ENCODE assay signal across 22 cellular contexts in the genomic region with DNA sequence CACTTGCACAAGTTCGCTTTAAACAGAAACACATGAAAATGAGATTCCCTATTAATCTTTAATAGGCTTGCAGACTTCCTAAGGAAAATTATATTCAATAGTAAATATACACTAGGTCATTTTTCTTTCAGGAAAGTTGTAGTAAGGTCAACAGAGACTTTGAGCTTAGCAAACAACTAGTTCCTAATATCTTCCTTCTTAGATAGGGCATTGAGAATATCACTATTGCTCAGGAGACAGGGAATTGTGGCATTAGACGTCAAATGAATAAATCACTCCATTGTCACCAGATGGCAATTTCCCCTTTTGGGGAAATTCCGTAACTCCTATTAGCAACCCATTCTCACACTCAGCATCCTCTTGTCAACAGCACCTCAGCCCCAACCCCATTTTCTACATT.
DNase-seq lines count a peak whose midpoint lies in the region; ATAC-seq, FAIRE-seq and TF ChIP-seq lines count a peak whose summit lies in the region.
"Had no signal": no experiment of that assay in that cellular context is flagged by ENCODE, and none has a peak within 500 bp of the region (broad histone marks: within the 10 kb centered on the region; RNA-seq: fewer than 3 reads in every experiment).

No MANE protein-coding gene starts in this region.

- H3K36me3 ChIP-seq in liver (ENCODE audit: control insufficient read depth in 4 of 4, insufficient read depth in 3 of 4, low read depth in 1 of 4, low read length in 3 of 4) (peaks cover 0 to 4% (median 0%) of the 10 kb centered on the region in 4 donors), HepG2 (replicated peaks in 1 of 2; ENCODE audit: control insufficient read depth in 1 of 2, insufficient read depth in 2 of 2, low read length in 2 of 2) (no peaks in the 10 kb centered on the region), small intestine (ENCODE audit: control insufficient read depth in 2 of 2, insufficient read depth in 2 of 2, low read length in 2 of 2) (no peaks in the 10 kb centered on the region), PC-9 (ENCODE audit: low read depth) (no peaks in the 10 kb centered on the region)

- H3K27me3 ChIP-seq in liver (ENCODE audit: control insufficient read depth in 4 of 4, insufficient read depth in 4 of 4, low read length in 3 of 4) (no peaks in the 10 kb centered on the region), HepG2 (ENCODE audit: control insufficient read depth in 1 of 2, insufficient read depth in 2 of 2, low read length in 2 of 2) (no peaks in the 10 kb centered on the region; a peak in 1 of 5 replicates), small intestine (ENCODE audit: control insufficient read depth in 2 of 2, insufficient read depth in 2 of 2, low read length in 2 of 2) (no peaks in the 10 kb centered on the region), PC-9 (ENCODE audit: insufficient read depth, low read depth) (peaks cover 17% of the 10 kb centered on the region)

- no peak overlapping the region for H3K9ac ChIP-seq in liver (ENCODE audit: low read depth in 1 of 2, low read length in 2 of 2)
- no peak overlapping the region for H3K9ac ChIP-seq in HepG2 (ENCODE audit: insufficient read depth, low read depth, low read length)
- H3K9ac ChIP-seq: GM23248 had no signal

- ATAC-seq in HepG2, result no peak
- peak; percentile 38 for ATAC-seq in left lobe of liver
- ATAC-seq in HG03378 (IDR thresholded peaks at IDR 0.05; ENCODE audit: unreplicated experiment), result no peak
- ATAC-seq: CD8-positive, alpha-beta T cell; GM12878; HCT116 had no signal

- CTCF ChIA-PET in HepG2 (lab: Yijun Ruan, JAX; ENCODE audit: low intra/inter-chr PET ratio, low total read pairs), result no interaction called here
- CTCF ChIA-PET in PC-9 (lab: Charles Lee), result no interaction called here

- no peak overlapping the region for H3K4me2 ChIP-seq in HepG2 (ENCODE audit: low read depth, low read length)
- no peak overlapping the region for H3K4me2 ChIP-seq in PC-9

- TF ChIP-seq RAD21 in liver (IDR thresholded peaks at IDR 0.05), result no peak
- no peak for TF ChIP-seq RAD21 in HepG2 (CRISPR knock-in tag; IDR thresholded peaks at IDR 0.05)

- H3K9me3 ChIP-seq in liver (ENCODE audit: control insufficient read depth in 4 of 4, low read length in 3 of 4) (no peaks in the 10 kb centered on the region), HepG2 (ENCODE audit: low read length) (no peaks in the 10 kb centered on the region), small intestine (ENCODE audit: control insufficient read depth, low read depth) (no peaks in the 10 kb centered on the region), PC-9 (ENCODE audit: insufficient read depth, low read depth) (no peaks in the 10 kb centered on the region)

- H3K4me1 ChIP-seq in liver (ENCODE audit: control insufficient read depth in 4 of 4, insufficient read depth in 4 of 4, low read length in 3 of 4) (peaks cover 0 to 18% (median 8%) of the 10 kb centered on the region in 4 donors), HepG2 (ENCODE audit: insufficient read depth, low read length) (no peaks in the 10 kb centered on the region), small intestine (ENCODE audit: control insufficient read depth in 2 of 2, insufficient read depth in 1 of 2, low read depth in 1 of 2, low read length in 1 of 2) (peaks cover 0 to 7% of the 10 kb centered on the region in 2 donors), PC-9 (replicated peaks; ENCODE audit: insufficient read depth) (no peaks in the 10 kb centered on the region)

- H2AFZ ChIP-seq in HepG2 (ENCODE audit: low read length) (no peak overlapping the region), PC-9 (no peak overlapping the region)
- H2AFZ ChIP-seq: GM23248 had no signal

- TF ChIP-seq CTCF in liver (IDR thresholded peaks at IDR 0.05; ENCODE audit: low read depth, low read length, missing input control) (no peak), HepG2 (CRISPR knock-in tag; IDR thresholded peaks at IDR 0.05) (no peak), PC-9 (conservative IDR thresholded peaks at IDR 0.05) (no peak), foreskin fibroblast (IDR thresholded peaks at IDR 0.05; ENCODE audit: low read depth, low read length) (no peak)

- H4K20me1 ChIP-seq in HepG2 (ENCODE audit: insufficient read depth, low read length) (no peaks in the 10 kb centered on the region), PC-9 (ENCODE audit: insufficient read depth) (no peaks in the 10 kb centered on the region)

- no peak for TF ChIP-seq POLR2A in HepG2 (IDR thresholded peaks at IDR 0.05; ENCODE audit: insufficient read depth in 1 of 2, low read depth in 2 of 2, low read length in 2 of 2)

- no peak for TF ChIP-seq EP300 in HepG2 (IDR thresholded peaks at IDR 0.05; ENCODE audit: low read depth in 2 of 2, low read length in 2 of 2)
- no peak for TF ChIP-seq EP300 in HepG2 (CRISPR knock-in tag; IDR thresholded peaks at IDR 0.05; ENCODE audit: borderline replicate concordance)

- H3K4me3 ChIP-seq in liver (ENCODE audit: low read depth in 1 of 3, low read length in 3 of 3) (no peak overlapping the region), HepG2 (replicated peaks in 1 of 3; ENCODE audit: insufficient read depth in 1 of 3, low read depth in 2 of 3, low read length in 3 of 3) (no peak overlapping the region), small intestine (ENCODE audit: low read depth in 1 of 2, low read length in 2 of 2) (no peak overlapping the region), PC-9 (no peak overlapping the region), foreskin fibroblast (ENCODE audit: low read depth in 1 of 2, low read length in 2 of 2) (no peak overlapping the region)
- H3K4me3 ChIP-seq: GM12878, GM23248 had no signal

- POLR2A ChIA-PET in HepG2 (lab: Yijun Ruan, JAX) (no interaction called here), PC-9 (lab: Charles Lee; ENCODE audit: unreplicated experiment) (no interaction called here)

- no peak for DNase-seq in HepG2 (ENCODE audit: low spot score)
- DNase-seq in left lobe of liver (ENCODE audit: low spot score), result no peak
- peak; percentile 3 for DNase-seq in small intestine
- no peak for DNase-seq in PC-9
- DNase-seq in foreskin fibroblast, result no peak
- DNase-seq: ACHN; CD4-positive, CD25-positive, alpha-beta regulatory T cell; CD8-positive, alpha-beta T cell; DMS 273 treated with DMSO at 0.1 percent for 48 hours; DMS79; EL; GDM1; GM23248 had no signal

- no TSS peak for BruUV-seq in HepG2 (replicated peaks; lab: Mats Ljungman, UMichigan)
- BruUV-seq in PC-9 (replicated peaks; lab: Mats Ljungman, UMichigan), result no TSS peak

- in situ Hi-C loops in HepG2 (cut with HindIII; ENCODE audit: extremely low pct_ligation_motif_present, low pct_unique_long_range_greater_than_20kb), result no loop called here

- 70% methylated on average over 3 of the region's 3 CpGs for WGBS in liver
- WGBS in HepG2 (ENCODE audit: low lambda C conversion rate), result 2% methylated on average over 3 of the region's 3 CpGs
- 8 to 38% (median 17%) methylated on average over 3 of the region's 3 CpGs for WGBS in small intestine, 3 donors

- no peaks in the 10 kb centered on the region for H3F3A ChIP-seq in PC-9 (ENCODE audit: insufficient read depth, low read depth)

- intact Hi-C loops in HepG2 (cut with micrococcal nuclease; ENCODE audit: unreplicated experiment) (no loop called here), PC-9 (cut with micrococcal nuclease; ENCODE audit: unreplicated experiment) (no loop called here)

- FAIRE-seq in HepG2 (lab: Jason Lieb, UNC) (no peak), small intestine (lab: Jason Lieb, UNC) (no peak)
- FAIRE-seq: A204.1, D721Med, GM12878, GM19239 had no signal

- H3K79me2 ChIP-seq in HepG2 (ENCODE audit: insufficient read depth, low read length) (no peaks in the 10 kb centered on the region), PC-9 (ENCODE audit: low read depth) (no peaks in the 10 kb centered on the region)

- no peaks in the 10 kb centered on the region for H3K9me2 ChIP-seq in PC-9 (ENCODE audit: insufficient read depth)

- no peak overlapping the region for H3K27ac ChIP-seq in liver (ENCODE audit: low read depth in 1 of 2, low read length in 2 of 2)
- no peak overlapping the region for H3K27ac ChIP-seq in HepG2 (ENCODE audit: extremely low read length, insufficient read depth, low read length)
- H3K27ac ChIP-seq in small intestine (ENCODE audit: low read depth in 1 of 2, low read length in 1 of 2), result no peak overlapping the region
- H3K27ac ChIP-seq in PC-9, result no peak overlapping the region
- H3K27ac ChIP-seq: 22Rv1, C4-2B, GM23248 had no signal

TF ChIP-seq in liver, 16 proteins besides CTCF, POLR2A, EP300 and RAD21:
- TF ChIP-seq RXRA (IDR thresholded peaks at IDR 0.05) (no peak), HNF4A (conservative IDR thresholded peaks at IDR 0.05) (peak; percentile 4 to 42)

TF ChIP-seq in HepG2, 621 proteins besides CTCF, POLR2A, EP300 and RAD21 (continues in another document):
- TF ChIP-seq, protein P1, sequence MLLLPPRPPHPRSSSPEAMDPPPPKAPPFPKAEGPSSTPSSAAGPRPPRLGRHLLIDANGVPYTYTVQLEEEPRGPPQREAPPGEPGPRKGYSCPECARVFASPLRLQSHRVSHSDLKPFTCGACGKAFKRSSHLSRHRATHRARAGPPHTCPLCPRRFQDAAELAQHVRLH (CRISPR knock-in tag; IDR thresholded peaks at IDR 0.05; ENCODE audit: borderline replicate concordance, low read depth), result no peak
- TF ChIP-seq GLI4 (CRISPR knock-in tag; IDR thresholded peaks at IDR 0.05; ENCODE audit: borderline replicate concordance) (no peak), ZNF614 (CRISPR knock-in tag; IDR thresholded peaks at IDR 0.05; ENCODE audit: borderline replicate concordance) (no peak), ZNF33A (CRISPR knock-in tag; IDR thresholded peaks at IDR 0.05; ENCODE audit: borderline replicate concordance) (no peak), KDM3A (CRISPR knock-in tag; IDR thresholded peaks at IDR 0.05; ENCODE audit: low read depth) (no peak), ZNF562 (CRISPR knock-in tag; IDR thresholded peaks at IDR 0.05; ENCODE audit: borderline replicate concordance) (no peak)
- TF ChIP-seq, protein P2, sequence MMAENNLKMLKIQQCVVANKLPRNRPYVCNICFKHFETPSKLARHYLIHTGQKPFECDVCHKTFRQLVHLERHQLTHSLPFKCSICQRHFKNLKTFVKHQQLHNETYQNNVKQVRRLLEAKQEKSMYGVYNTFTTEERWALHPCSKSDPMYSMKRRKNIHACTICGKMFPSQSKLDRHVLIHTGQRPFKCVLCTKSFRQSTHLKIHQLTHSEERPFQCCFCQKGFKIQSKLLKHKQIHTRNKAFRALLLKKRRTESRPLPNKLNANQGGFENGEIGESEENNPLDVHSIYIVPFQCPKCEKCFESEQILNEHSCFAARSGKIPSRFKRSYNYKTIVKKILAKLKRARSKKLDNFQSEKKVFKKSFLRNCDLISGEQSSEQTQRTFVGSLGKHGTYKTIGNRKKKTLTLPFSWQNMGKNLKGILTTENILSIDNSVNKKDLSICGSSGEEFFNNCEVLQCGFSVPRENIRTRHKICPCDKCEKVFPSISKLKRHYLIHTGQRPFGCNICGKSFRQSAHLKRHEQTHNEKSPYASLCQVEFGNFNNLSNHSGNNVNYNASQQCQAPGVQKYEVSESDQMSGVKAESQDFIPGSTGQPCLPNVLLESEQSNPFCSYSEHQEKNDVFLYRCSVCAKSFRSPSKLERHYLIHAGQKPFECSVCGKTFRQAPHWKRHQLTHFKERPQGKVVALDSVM (CRISPR knock-in tag; IDR thresholded peaks at IDR 0.05), result no peak
